20 cellular contexts compared by ENCODE assay signal in genomic region chr15:71323604-71324003, GRCh38.
"Had no signal": no experiment of that assay in that cellular context is flagged by ENCODE, and none has a peak within 500 bp of the region (broad histone marks: within the 10 kb centered on the region; RNA-seq: fewer than 3 reads in every experiment).

No MANE protein-coding gene starts in this region.

- ATAC-seq: left lobe of liver; naive thymus-derived CD4-positive, alpha-beta T cell; right lobe of liver; stimulated activated naive B cell treated with anti-CD40 and anti-IgM and Interleukin-4, amounts not matched to agents 10 μg/mL and 1 μg/mL and 100 μg/mL, for 72 hours had no signal

- H3K27ac ChIP-seq: coronary artery, esophagus muscularis mucosa, neural progenitor cell, parathyroid adenoma, right lobe of liver, thoracic aorta, tibial nerve, upper lobe of left lung had no signal

- H3K4me2 ChIP-seq: neural progenitor cell had no signal

- H3K4me3 ChIP-seq: coronary artery, esophagus muscularis mucosa, lung, neural progenitor cell, right lobe of liver, thoracic aorta, tibial nerve, upper lobe of left lung had no signal

- DNase-seq: dermis blood vessel endothelial cell; effector memory CD4-positive, alpha-beta T cell; hypothalamus; kidney; midbrain; naive thymus-derived CD4-positive, alpha-beta T cell; right lobe of liver; small intestine; stimulated activated CD4-positive, alpha-beta T cell treated with anti-CD3 and anti-CD28 coated beads, Interleukin-15, amount 100 ng/mL, for 24 hours; stimulated activated CD4-positive, alpha-beta T cell treated with anti-CD3 and anti-CD28 coated beads, Interleukin-2, amount 100 ng/mL, for 48 hours; stimulated activated naive B cell treated with anti-CD40 and anti-IgM and Interleukin-4, amounts not matched to agents 10 μg/mL and 1 μg/mL and 100 μg/mL, for 72 hours; upper lobe of left lung had no signal

- H3K9me3 ChIP-seq: esophagus muscularis mucosa, right lobe of liver, thoracic aorta, tibial nerve, upper lobe of left lung had no signal

- H3K79me2 ChIP-seq: parathyroid adenoma had no signal

- H3K36me3 ChIP-seq: esophagus muscularis mucosa, neural progenitor cell, right lobe of liver, thoracic aorta, tibial nerve, upper lobe of left lung had no signal

- H2AFZ ChIP-seq: neural progenitor cell, parathyroid adenoma had no signal

- H3K27me3 ChIP-seq: esophagus muscularis mucosa, neural progenitor cell, right lobe of liver, tibial nerve, upper lobe of left lung had no signal

- H3K4me1 ChIP-seq: neural progenitor cell, parathyroid adenoma had no signal
